Comparison of ENCODE assay signal across 8 cellular contexts in the genomic region with DNA sequence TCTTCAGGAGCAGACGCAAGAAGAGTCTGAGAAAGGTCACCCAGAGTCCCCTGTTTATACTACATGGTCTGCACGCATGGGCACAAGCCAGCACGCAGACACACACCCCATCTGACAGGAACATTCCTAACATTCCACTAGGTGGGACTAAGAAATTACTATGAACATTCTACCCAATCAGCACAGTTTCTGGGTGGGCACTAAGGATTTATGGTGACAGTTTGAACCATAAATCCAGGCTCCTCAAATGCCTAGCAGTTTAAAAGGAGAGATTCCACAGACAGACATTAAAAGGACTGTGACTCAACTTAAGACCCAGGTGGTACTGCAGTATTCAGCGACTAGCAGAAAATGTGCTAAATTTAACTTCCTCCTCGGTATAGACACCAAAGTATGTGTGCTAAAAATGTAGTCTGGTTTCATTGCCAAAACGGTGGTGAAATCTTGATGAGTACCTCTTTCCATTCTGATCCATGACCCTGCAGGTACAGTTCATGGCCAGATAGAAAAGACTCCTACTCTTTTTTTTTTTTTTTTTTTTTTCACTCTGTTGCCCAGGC. TPM values are rescaled to one million over a fixed set of nuclear protein-coding genes. Genes with fewer than 3 reads are reported as not detected.
A peak's percentile ranks its signal among the peaks of the same experiment; 100 is the strongest.
DNase-seq lines count a peak whose midpoint lies in the region; ATAC-seq and TF ChIP-seq lines count a peak whose summit lies in the region.

No MANE protein-coding gene starts in this region.

- H4K8ac ChIP-seq in trophoblast cell (ENCODE audit: low read depth, low read length), result no peak overlapping the region

- no peaks in the 10 kb centered on the region for H3K9me3 ChIP-seq in trophoblast cell (ENCODE audit: insufficient read depth, low read depth, low read length)

- H4K12ac ChIP-seq in trophoblast cell (ENCODE audit: low read depth, low read length), result no peak overlapping the region

- no peak overlapping the region for H3K9ac ChIP-seq in trophoblast cell (ENCODE audit: low read length)

- H3K14ac ChIP-seq in trophoblast cell (ENCODE audit: low read length), result no peak overlapping the region

- H3K4ac ChIP-seq in trophoblast cell (ENCODE audit: low read depth, low read length), result no peak overlapping the region

- no peaks in the 10 kb centered on the region for H3K27me3 ChIP-seq in trophoblast cell (ENCODE audit: insufficient read depth, low read length)

- H2BK120ac ChIP-seq in trophoblast cell (ENCODE audit: insufficient read depth, low read length, poor library complexity), result no peak overlapping the region

- H2BK12ac ChIP-seq in trophoblast cell (ENCODE audit: low read length), result no peak overlapping the region

- no peak for ATAC-seq in GM21367 (IDR thresholded peaks at IDR 0.05; ENCODE audit: unreplicated experiment)

- H3K79me2 ChIP-seq in trophoblast cell (ENCODE audit: control insufficient read depth, insufficient read depth, low read length, poor library complexity), result no peaks in the 10 kb centered on the region

- peaks cover 15% of the 10 kb centered on the region for H3K79me1 ChIP-seq in trophoblast cell (ENCODE audit: low read length)

- peak overlapping the region; percentile 3 for H3K4me2 ChIP-seq in trophoblast cell (ENCODE audit: low read length)

- H2BK5ac ChIP-seq in trophoblast cell (ENCODE audit: low read depth, low read length, poor library complexity), result no peak overlapping the region

- H3K18ac ChIP-seq in trophoblast cell (ENCODE audit: low read length), result no peak overlapping the region

- no peak overlapping the region for H3K23ac ChIP-seq in trophoblast cell (ENCODE audit: low read length)

- H3K27ac ChIP-seq in trophoblast cell (ENCODE audit: low read depth, low read length), result peak overlapping the region; percentile 88

- DNase-seq in GM04504 (ENCODE audit: low read depth) (peak; percentile 96), NCI-H226 (peak; percentile 94), epithelial cell of proximal tubule (ENCODE audit: low read depth) (peak; percentile 98), trophoblast cell (peak; percentile 60 to 83), NCI-H146 (lab: John Stamatoyannopoulos, UW) (no peak), GM20000 (ENCODE audit: low spot score) (no peak)
- no peak for DNase-seq in stimulated activated CD4-positive, alpha-beta T cell treated with anti-CD3 and anti-CD28 coated beads, Interleukin-2, amount 100 ng/mL, for 24 hours

- H2AK5ac ChIP-seq in trophoblast cell (ENCODE audit: low read length), result no peak overlapping the region

- no CpG with 5 or more reads among the region's 6 CpGs for WGBS in trophoblast cell (ENCODE audit: extremely low coverage, insufficient coverage, insufficient read length)

- no peak overlapping the region for H2AFZ ChIP-seq in trophoblast cell (ENCODE audit: insufficient read depth, low read length, poor library complexity)

- no peak overlapping the region for H4K91ac ChIP-seq in trophoblast cell (ENCODE audit: low read depth, low read length)

- no peak overlapping the region for H3K4me3 ChIP-seq in epithelial cell of proximal tubule (ENCODE audit: low read depth, low read length)
- H3K4me3 ChIP-seq in trophoblast cell (ENCODE audit: low read depth, low read length), result no peak overlapping the region

- H3K4me1 ChIP-seq in trophoblast cell (ENCODE audit: control insufficient read depth in 1 of 2, insufficient read depth in 2 of 2, low read length in 2 of 2), result peaks cover 8 to 9% of the 10 kb centered on the region in 2 experiments

- H3K36me3 ChIP-seq in trophoblast cell (ENCODE audit: control insufficient read depth in 1 of 2, insufficient read depth in 2 of 2, low read length in 2 of 2), result peaks cover 19 to 24% of the 10 kb centered on the region in 2 experiments

- TF ChIP-seq CTCF in epithelial cell of proximal tubule (conservative IDR thresholded peaks at IDR 0.05; ENCODE audit: low read depth, low read length) (no peak), GM20000 (IDR thresholded peaks at IDR 0.05; ENCODE audit: extremely low read depth, missing control alignments) (no peak)

RNA-seq across cellular contexts. Expression of gene ABHD4, which starts 16.2 kb away (rescaled TPM):
- 10.3 and 10.7 TPM in 2 replicates for total RNA-seq in epithelial cell of proximal tubule
- polyA plus RNA-seq in trophoblast cell (2013), result 38.2 and 41.0 TPM in 2 replicates

RNA-seq across cellular contexts. Expression of gene DAD1, which starts 25.3 kb away (rescaled TPM):
- total RNA-seq in epithelial cell of proximal tubule, result 330 and 389 TPM in 2 replicates
- polyA plus RNA-seq in trophoblast cell (2013), result 275 and 278 TPM in 2 replicates

RNA-seq across cellular contexts. Expression of gene OR6J1, which starts 29.8 kb away (rescaled TPM):
- total RNA-seq in epithelial cell of proximal tubule, result not detected in 2 replicates
- polyA plus RNA-seq in trophoblast cell (2013), result not detected in 2 replicates

Comparison
In these comparisons a context has a peak if more than half of its experiments do, and no peak if none do; other contexts are left out.
1. DNase-seq: peak in GM04504 (single experiment), NCI-H226 (single experiment), epithelial cell of proximal tubule (single experiment) and trophoblast cell (2 of 2); none in stimulated activated CD4-positive, alpha-beta T cell treated with anti-CD3 and anti-CD28 coated beads, Interleukin-2, amount 100 ng/mL, for 24 hours (0 of 2), NCI-H146 (single experiment) and GM20000 (single experiment).